In genomic region chr4:145545538-145546224, GRCh38 we compare ENCODE assay signal across 9 cellular contexts.
A peak's percentile ranks its signal among the peaks of the same experiment; 100 is the strongest.
DNase-seq lines count a peak whose midpoint lies in the region; ATAC-seq, FAIRE-seq and TF ChIP-seq lines count a peak whose summit lies in the region.
"Had no signal": no experiment of that assay in that cellular context is flagged by ENCODE, and none has a peak within 500 bp of the region (broad histone marks: within the 10 kb centered on the region; RNA-seq: fewer than 3 reads in every experiment).

No MANE protein-coding gene starts in this region.

- peak overlapping the region; percentile 60 for H3K4me2 ChIP-seq in A549
- no peak overlapping the region; the same call in 1 of the 2 replicates for H3K4me2 ChIP-seq in GM12878 (ENCODE audit: control insufficient read depth, insufficient read depth)
- no peak overlapping the region for H3K4me2 ChIP-seq in osteoblast (ENCODE audit: insufficient read depth, low read length)

- no peak for TF ChIP-seq CTCF in A549 (IDR thresholded peaks at IDR 0.05)
- TF ChIP-seq CTCF in GM12878 (IDR thresholded peaks at IDR 0.05 in 2 of 3, conservative IDR thresholded peaks at IDR 0.05 in 1 of 3; ENCODE audit: control insufficient read depth in 2 of 3, extremely low read depth in 1 of 3, insufficient read depth in 1 of 3, low read depth in 3 of 3, low read length in 3 of 3): no peak
- TF ChIP-seq CTCF in osteoblast (IDR thresholded peaks at IDR 0.05; ENCODE audit: extremely low read depth, low read depth, low read length): no peak

- peak overlapping the region; percentile 31 to 64; a peak in 4 of 6 replicates for H3K27ac ChIP-seq in A549
- peak overlapping the region; percentile 53 for H3K27ac ChIP-seq in GM12878 (ENCODE audit: control insufficient read depth, insufficient read depth)
- H3K27ac ChIP-seq in osteoblast (ENCODE audit: low read depth, low read length): no peak overlapping the region

- TF ChIP-seq POLR2A in A549 (IDR thresholded peaks at IDR 0.05; ENCODE audit: low read length) (no peak), GM12878 (IDR thresholded peaks at IDR 0.05; ENCODE audit: low read depth, low read length) (no peak)

- H3K9me3 ChIP-seq in A549 (no peaks in the 10 kb centered on the region), GM12878 (replicated peaks; ENCODE audit: control insufficient read depth, insufficient read depth, low read length) (no peaks in the 10 kb centered on the region), osteoblast (ENCODE audit: low read depth, low read length) (no peaks in the 10 kb centered on the region)

- H3K79me2 ChIP-seq in GM12878 (ENCODE audit: control insufficient read depth, insufficient read depth, low read length) (no peaks in the 10 kb centered on the region), osteoblast (ENCODE audit: insufficient read depth, low read length) (no peaks in the 10 kb centered on the region)

- H3K27me3 ChIP-seq in GM12878 (replicated peaks in 1 of 2; ENCODE audit: control insufficient read depth in 2 of 2, insufficient read depth in 2 of 2, low read length in 1 of 2) (no peaks in the 10 kb centered on the region), osteoblast (ENCODE audit: insufficient read depth, low read length) (no peaks in the 10 kb centered on the region)

- DNase-seq in A549 (ENCODE audit: low read depth in 1 of 2, low spot score in 1 of 2) (peak; percentile 14 to 55), GM12878 (ENCODE audit: low read depth, low spot score) (no peak), left kidney (ENCODE audit: low read depth, low spot score) (peak; percentile 62), SHP77 (lab: John Stamatoyannopoulos, UW) (no peak), osteoblast (ENCODE audit: insufficient read length, low spot score, missing footprints) (no peak)
- DNase-seq in stimulated activated CD4-positive, alpha-beta T cell treated with anti-CD3 and anti-CD28 coated beads, Interleukin-1b, Interleukin-23, amount 100 ng/mL, for 48 hours: no peak

- SMC1A ChIA-PET in GM12878 (lab: Charles Lee; ENCODE audit: uncharacterized antibody, unreplicated experiment): interaction anchor here (1.0 to 2.0 kb wide), 3 partner anchors 9 to 664 kb away, joined by 3 to 9 read pairs (median 5); no protein-coding TSS in a partner anchor

- RAD21 ChIA-PET in GM12878 (lab: Charles Lee; ENCODE audit: unreplicated experiment): interaction anchor here (0.7 kb wide), 1 partner anchor 312 kb away, joined by 3 read pairs; no protein-coding TSS in a partner anchor

- peak; percentile 67 to 77; a peak in 4 of 6 replicates for ATAC-seq in A549
- ATAC-seq in HG02610 (IDR thresholded peaks at IDR 0.05; ENCODE audit: unreplicated experiment): peak; percentile 74
- ATAC-seq in GM12878: no peak
- no peak for ATAC-seq in GM21423 (IDR thresholded peaks at IDR 0.05; ENCODE audit: unreplicated experiment)

- POLR2A ChIA-PET in A549 (lab: Yijun Ruan, JAX): interaction anchor here (1.1 kb wide), 1 partner anchor 35 kb away, joined by 6 read pairs; no protein-coding TSS in a partner anchor
- POLR2A ChIA-PET in GM12878 (lab: Charles Lee): no interaction called here

- H2AFZ ChIP-seq in GM12878 (ENCODE audit: control insufficient read depth, low read depth, low read length): no peak overlapping the region
- no peak overlapping the region for H2AFZ ChIP-seq in osteoblast (ENCODE audit: low read length)

- intact Hi-C loops in GM12878 (cut with micrococcal nuclease; ENCODE audit: unreplicated experiment): no loop called here

- H3K4me3 ChIP-seq in A549 (no peak overlapping the region), GM12878 (no peak overlapping the region), osteoblast (ENCODE audit: insufficient read depth, low read length) (no peak overlapping the region)

- CTCF ChIA-PET in A549 (lab: Yijun Ruan, JAX): interaction anchor here (1.5 kb wide), 1 partner anchor 19 kb away, joined by 3 read pairs; no protein-coding TSS in a partner anchor
- CTCF ChIA-PET in GM12878 (lab: Yijun Ruan, JAX): interaction anchor here (1.2 kb wide), 1 partner anchor 12 kb away, joined by 3 read pairs; no protein-coding TSS in a partner anchor

- H4K20me1 ChIP-seq in GM12878 (ENCODE audit: control insufficient read depth, insufficient read depth) (no peaks in the 10 kb centered on the region), osteoblast (ENCODE audit: insufficient read depth, low read length) (no peaks in the 10 kb centered on the region)

- in situ Hi-C loops in GM12878 (cut with MboI): no loop called here

- no peak for TF ChIP-seq EP300 in A549 (IDR thresholded peaks at IDR 0.05)
- TF ChIP-seq EP300 in GM12878 (IDR thresholded peaks at IDR 0.05; ENCODE audit: borderline replicate concordance in 1 of 2, control insufficient read depth in 1 of 2, low read depth in 2 of 2, low read length in 2 of 2): no peak

- TF ChIP-seq RAD21 in A549 (conservative IDR thresholded peaks at IDR 0.05 in 1 of 2, IDR thresholded peaks at IDR 0.05 in 1 of 2) (no peak), GM12878 (IDR thresholded peaks at IDR 0.05; ENCODE audit: insufficient read depth, low read depth, low read length) (no peak)

- H3K4me1 ChIP-seq in A549: peaks cover 21% of the 10 kb centered on the region
- H3K4me1 ChIP-seq in GM12878 (ENCODE audit: control insufficient read depth, insufficient read depth, low read length): peaks cover 2% of the 10 kb centered on the region; the same call in 1 of the 2 replicates
- H3K4me1 ChIP-seq in osteoblast (ENCODE audit: insufficient read depth, low read length): no peaks in the 10 kb centered on the region

- peak; percentile 46 for FAIRE-seq in A549 (lab: Jason Lieb, UNC)
- FAIRE-seq in GM12878 (lab: Jason Lieb, UNC): no peak
- FAIRE-seq: TTC549 had no signal

- no TSS peak for BruUV-seq in GM12878 (replicated peaks; lab: Mats Ljungman, UMichigan)

- H3K9ac ChIP-seq in GM12878 (ENCODE audit: control insufficient read depth, insufficient read depth, low read length): no peak overlapping the region

- H3K36me3 ChIP-seq in GM12878 (ENCODE audit: control insufficient read depth in 2 of 2, insufficient read depth in 2 of 2, low read length in 1 of 2): peaks cover 0 to 3% of the 10 kb centered on the region in 2 experiments; a peak in 1 of 4 replicates
- H3K36me3 ChIP-seq in osteoblast (ENCODE audit: insufficient read depth, low read length): no peaks in the 10 kb centered on the region

TF ChIP-seq in A549, 52 proteins besides CTCF, POLR2A, EP300 and RAD21:
- peak; percentile 55 to 59; a peak in 3 of 4 replicates for TF ChIP-seq CEBPB (IDR thresholded peaks at IDR 0.05)
- TF ChIP-seq FOSL2 (IDR thresholded peaks at IDR 0.05): peak; percentile 63; the same call in 1 of the 2 replicates
- TF ChIP-seq FOSL2 (CRISPR knock-in tag; IDR thresholded peaks at IDR 0.05): peak; percentile 62
- TF ChIP-seq JUNB (IDR thresholded peaks at IDR 0.05): peak; percentile 51; the same call in 1 of the 2 replicates
- no peak for TF ChIP-seq MAX (IDR thresholded peaks at IDR 0.05)
- TF ChIP-seq HES2 (IDR thresholded peaks at IDR 0.05): no peak
- peak; percentile 26 for TF ChIP-seq MAFK (IDR thresholded peaks at IDR 0.05; ENCODE audit: partially characterized antibody)
- TF ChIP-seq FOSB (CRISPR knock-in tag; IDR thresholded peaks at IDR 0.05): no peak

TF ChIP-seq in GM12878, 131 proteins besides CTCF, POLR2A, EP300 and RAD21:
- TF ChIP-seq MXI1 (IDR thresholded peaks at IDR 0.05; ENCODE audit: low read depth, low read length): no peak
- TF ChIP-seq MLLT1 (IDR thresholded peaks at IDR 0.05): no peak
- no peak for TF ChIP-seq SP1 (IDR thresholded peaks at IDR 0.05; ENCODE audit: low read depth, low read length)
- TF ChIP-seq IKZF2 (IDR thresholded peaks at IDR 0.05): no peak
- no peak for TF ChIP-seq EED (IDR thresholded peaks at IDR 0.05; ENCODE audit: low read depth)
- no peak for TF ChIP-seq RELA (IDR thresholded peaks at IDR 0.05; ENCODE audit: borderline replicate concordance, partially characterized antibody)
- no peak for TF ChIP-seq MYB (IDR thresholded peaks at IDR 0.05; ENCODE audit: borderline replicate concordance, low read depth, low read length)
- TF ChIP-seq, protein P1, sequence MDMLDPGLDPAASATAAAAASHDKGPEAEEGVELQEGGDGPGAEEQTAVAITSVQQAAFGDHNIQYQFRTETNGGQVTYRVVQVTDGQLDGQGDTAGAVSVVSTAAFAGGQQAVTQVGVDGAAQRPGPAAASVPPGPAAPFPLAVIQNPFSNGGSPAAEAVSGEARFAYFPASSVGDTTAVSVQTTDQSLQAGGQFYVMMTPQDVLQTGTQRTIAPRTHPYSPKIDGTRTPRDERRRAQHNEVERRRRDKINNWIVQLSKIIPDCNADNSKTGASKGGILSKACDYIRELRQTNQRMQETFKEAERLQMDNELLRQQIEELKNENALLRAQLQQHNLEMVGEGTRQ (IDR thresholded peaks at IDR 0.05; ENCODE audit: borderline replicate concordance, low read depth, low read length): no peak
- no peak for TF ChIP-seq WRNIP1 (IDR thresholded peaks at IDR 0.05; ENCODE audit: borderline replicate concordance, low read depth, low read length)
- no peak for TF ChIP-seq NRF1 (conservative IDR thresholded peaks at IDR 0.05; ENCODE audit: low read depth, low read length)
- no peak for TF ChIP-seq TAF1 (IDR thresholded peaks at IDR 0.05; ENCODE audit: borderline replicate concordance, low read depth, low read length)
- no peak for TF ChIP-seq MEF2A (IDR thresholded peaks at IDR 0.05; ENCODE audit: insufficient read depth, low read depth, low read length)
- no peak for TF ChIP-seq BRCA1 (IDR thresholded peaks at IDR 0.05; ENCODE audit: low read depth, low read length)
- no peak for TF ChIP-seq NFXL1 (IDR thresholded peaks at IDR 0.05; ENCODE audit: borderline replicate concordance)
- TF ChIP-seq TCF3 (IDR thresholded peaks at IDR 0.05; ENCODE audit: borderline replicate concordance, insufficient read depth, low read depth, low read length): no peak
- TF ChIP-seq GABPA (IDR thresholded peaks at IDR 0.05; ENCODE audit: low read depth): no peak
- no peak for TF ChIP-seq RCOR1 (conservative IDR thresholded peaks at IDR 0.05; ENCODE audit: low read depth, low read length)
- no peak for TF ChIP-seq IRF4 (IDR thresholded peaks at IDR 0.05; ENCODE audit: low read depth, low read length)
- TF ChIP-seq KAT2A (conservative IDR thresholded peaks at IDR 0.05; ENCODE audit: control insufficient read depth, low read depth, low read length): no peak

Comparison
In these comparisons a context has a peak if more than half of its experiments do, and no peak if none do; other contexts are left out.
1. ATAC-seq: peak in A549 (2 of 2) and HG02610 (single experiment); none in GM12878 (single experiment) and GM21423 (single experiment).
2. DNase-seq: peak in A549 (2 of 2) and left kidney (single experiment); none in GM12878 (single experiment), SHP77 (0 of 2), stimulated activated CD4-positive, alpha-beta T cell treated with anti-CD3 and anti-CD28 coated beads, Interleukin-1b, Interleukin-23, amount 100 ng/mL, for 48 hours (single experiment) and osteoblast (single experiment).
3. Of the 24 proteins assayed by ChIP-seq in both GM12878 and A549: peak only in GM12878: none; only in A549: CEBPB and JUNB; in both: none; in neither: 22.